ENCODE assay signal across 13 cellular contexts in genomic region chr17:5225668-5226457, GRCh38. TPM values are rescaled to one million over a fixed set of nuclear protein-coding genes. Genes with fewer than 3 reads are reported as not detected.
A peak's percentile ranks its signal among the peaks of the same experiment; 100 is the strongest.
DNase-seq lines count a peak whose midpoint lies in the region; ATAC-seq lines count a peak whose summit lies in the region.
"Had no signal": no experiment of that assay in that cellular context is flagged by ENCODE, and none has a peak within 500 bp of the region (broad histone marks: within the 10 kb centered on the region; RNA-seq: fewer than 3 reads in every experiment).

No MANE protein-coding gene starts in this region.

- H3K4me3 Mint-ChIP-seq in T-cell: peak overlapping the region in 1 of 3 donors; percentile 8
- no peak overlapping the region for H3K4me3 Mint-ChIP-seq in activated naive CD4-positive, alpha-beta T cell treated with anti-CD3 and anti-CD28 coated beads for 36 hours

- CTCF ChIA-PET in T-cell (lab: Charles Lee): no interaction called here
- CTCF ChIA-PET in activated naive CD4-positive, alpha-beta T cell treated with anti-CD3 and anti-CD28 coated beads for 36 hours (lab: Charles Lee): interaction anchor here (4.3 kb wide), 1 partner anchor 11 kb away, joined by 22 read pairs; no protein-coding TSS in a partner anchor

- H3K9me3 Mint-ChIP-seq in T-cell: no peaks in the 10 kb centered on the region
- no peaks in the 10 kb centered on the region for H3K9me3 Mint-ChIP-seq in activated naive CD4-positive, alpha-beta T cell treated with anti-CD3 and anti-CD28 coated beads for 36 hours

- H3K27me3 Mint-ChIP-seq in T-cell: no peaks in the 10 kb centered on the region
- no peaks in the 10 kb centered on the region for H3K27me3 Mint-ChIP-seq in activated naive CD4-positive, alpha-beta T cell treated with anti-CD3 and anti-CD28 coated beads for 36 hours (ENCODE audit: low read depth)

- peaks cover 26 to 55% (median 36%) of the 10 kb centered on the region in 3 donors for H3K4me1 Mint-ChIP-seq in T-cell
- peaks cover 24% of the 10 kb centered on the region for H3K4me1 Mint-ChIP-seq in activated naive CD4-positive, alpha-beta T cell treated with anti-CD3 and anti-CD28 coated beads for 36 hours (ENCODE audit: low read depth)

- intact Hi-C loops in activated naive CD4-positive, alpha-beta T cell treated with anti-CD3 and anti-CD28 coated beads for 36 hours (cut with micrococcal nuclease): no loop called here

- peak overlapping the region; percentile 53 to 90 for H3K27ac Mint-ChIP-seq in T-cell
- H3K27ac Mint-ChIP-seq in activated naive CD4-positive, alpha-beta T cell treated with anti-CD3 and anti-CD28 coated beads for 36 hours: no peak overlapping the region

- DNase-seq in T-cell: peak in 3 of 34 experiments; percentile 16 to 36 (median 23)
- peak; percentile 41 for DNase-seq in pons (ENCODE audit: low spot score)
- DNase-seq in activated CD8-positive, alpha-beta memory T cell treated with anti-CD3 and anti-CD28 coated beads, Interleukin-2, amount 50 U/mL, for 48 hours: no peak
- no peak for DNase-seq in NCI-H226
- DNase-seq in activated naive CD4-positive, alpha-beta T cell treated with anti-CD3 and anti-CD28 coated beads for 36 hours: no peak
- DNase-seq: activated effector memory CD4-positive, alpha-beta T cell treated with anti-CD3 and anti-CD28 coated beads, Interleukin-2, amount 50 U/mL, for 16 hours; foreskin melanocyte; left cardiac atrium; NCI-H146; ovary had no signal

- H3K36me3 Mint-ChIP-seq in T-cell: peaks cover 28% of the 10 kb centered on the region
- H3K36me3 Mint-ChIP-seq in activated naive CD4-positive, alpha-beta T cell treated with anti-CD3 and anti-CD28 coated beads for 36 hours (ENCODE audit: low read depth): peaks cover 1% of the 10 kb centered on the region

- peak; percentile 38 for ATAC-seq in GM18861 (IDR thresholded peaks at IDR 0.05; ENCODE audit: unreplicated experiment)
- peak; percentile 40 for ATAC-seq in HG02678 (IDR thresholded peaks at IDR 0.05; ENCODE audit: unreplicated experiment)
- no peak for ATAC-seq in T-cell (replicated peaks in 1 of 4)
- ATAC-seq: left cardiac atrium had no signal

- POLR2A ChIA-PET in T-cell (lab: Charles Lee): interaction anchor here in 1 of 2 donors (0.6 to 0.7 kb wide), 2 partner anchors 10 to 12 kb away, joined by 5 to 6 read pairs; no protein-coding TSS in a partner anchor

RNA-seq across cellular contexts. Expression of gene SCIMP, which starts 8.8 kb away (rescaled TPM):
- 1 to 10 TPM in 3 of 5 donors, under 1 TPM in 2; 0.61 to 1.8 (median 1.2) TPM for total RNA-seq in T-cell
- total RNA-seq in activated naive CD4-positive, alpha-beta T cell treated with anti-CD3 and anti-CD28 coated beads for 36 hours: not detected
- total RNA-seq: suprapubic skin had no signal

RNA-seq across cellular contexts. Expression of gene ZNF594, which starts 34.2 kb away (rescaled TPM):
- total RNA-seq in T-cell: 10 to 100 TPM in 3 of 5 donors, 1 to 10 TPM in 2; 5.5 to 23.4 (median 20.9) TPM
- 1 to 10 TPM; 3.9 to 4.1 TPM for total RNA-seq in activated naive CD4-positive, alpha-beta T cell treated with anti-CD3 and anti-CD28 coated beads for 36 hours

RNA-seq across cellular contexts. Expression of gene RABEP1, which starts 56.2 kb away (rescaled TPM):
- total RNA-seq in T-cell: 10 to 100 TPM; 39.1 to 48.1 (median 47.7) TPM
- 10 to 100 TPM; 57.9 to 59.3 TPM for total RNA-seq in activated naive CD4-positive, alpha-beta T cell treated with anti-CD3 and anti-CD28 coated beads for 36 hours

Comparison
In these comparisons a context has a peak if more than half of its experiments do, and no peak if none do; other contexts are left out.
1. ATAC-seq: peak in GM18861 (single experiment) and HG02678 (single experiment); none in T-cell (0 of 4).